22 cellular contexts compared by ENCODE assay signal in the genomic region with DNA sequence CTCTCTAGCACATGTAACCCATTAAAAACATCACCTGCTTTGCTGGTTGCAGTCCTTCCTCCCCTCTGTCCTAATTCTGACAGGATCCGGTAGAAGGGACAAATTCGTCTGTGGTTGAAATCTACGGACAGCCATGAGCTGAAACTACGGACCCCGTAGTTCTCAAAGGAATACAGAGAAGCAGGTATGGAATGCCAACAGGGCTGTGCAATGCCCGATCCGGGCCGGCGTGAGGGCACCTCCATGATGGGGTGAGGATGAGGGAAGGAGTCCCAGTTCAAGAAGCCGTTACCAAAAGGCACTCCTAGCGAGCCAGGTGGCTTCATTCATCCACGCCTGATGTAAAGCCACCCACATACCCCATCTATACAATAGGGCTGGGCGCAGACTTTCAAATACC.
DNase-seq lines count a peak whose midpoint lies in the region; ATAC-seq, FAIRE-seq and TF ChIP-seq lines count a peak whose summit lies in the region.
"Had no signal": no experiment of that assay in that cellular context is flagged by ENCODE, and none has a peak within 500 bp of the region (broad histone marks: within the 10 kb centered on the region; RNA-seq: fewer than 3 reads in every experiment).

No MANE protein-coding gene starts in this region.

- no peak for TF ChIP-seq POLR2A in GM12878 (IDR thresholded peaks at IDR 0.05; ENCODE audit: low read depth, low read length)

- H3K9me3 ChIP-seq in BLaER1, result peaks cover under 1% of the 10 kb centered on the region; the same call in 1 of the 2 replicates
- no peaks in the 10 kb centered on the region for H3K9me3 ChIP-seq in GM12878 (replicated peaks; ENCODE audit: control insufficient read depth, insufficient read depth, low read length)
- H3K9me3 ChIP-seq in lung (ENCODE audit: control insufficient read depth in 2 of 2, insufficient read depth in 1 of 2, low read length in 1 of 2), result peaks cover 0 to 6% of the 10 kb centered on the region in 2 donors
- H3K9me3 ChIP-seq in Karpas-422 (ENCODE audit: low read length), result peaks cover 23% of the 10 kb centered on the region
- H3K9me3 ChIP-seq: BE2C, Caco-2 had no signal

- RAD21 ChIA-PET in GM12878 (lab: Charles Lee; ENCODE audit: unreplicated experiment), result no interaction called here

- FAIRE-seq in GM12878 (lab: Jason Lieb, UNC), result no peak
- FAIRE-seq: A204.1, D721Med, G401.6, GM12892, GM18507 had no signal

- no peaks in the 10 kb centered on the region for H3K9me2 ChIP-seq in Karpas-422 (replicated peaks; ENCODE audit: insufficient read depth, low read length)

- CTCF ChIA-PET in GM12878 (lab: Yijun Ruan, JAX), result no interaction called here

- POLR2A ChIA-PET in GM12878 (lab: Charles Lee), result no interaction called here

- H3K27ac ChIP-seq in BLaER1 (no peak overlapping the region), GM12878 (ENCODE audit: control insufficient read depth, insufficient read depth) (no peak overlapping the region), lung (ENCODE audit: low read depth in 1 of 2, low read length in 1 of 2) (no peak overlapping the region), Karpas-422 (ENCODE audit: low read length) (no peak overlapping the region)
- H3K27ac ChIP-seq: BLaER1 treated with 17β-estradiol and CSF1 and Interleukin-3, amounts not matched to agents 10 nM and 100 nM; C4-2B had no signal

- H3K9ac ChIP-seq in BLaER1 (no peak overlapping the region), GM12878 (ENCODE audit: control insufficient read depth, insufficient read depth, low read length) (no peak overlapping the region), Karpas-422 (ENCODE audit: low read length) (no peak overlapping the region)
- H3K9ac ChIP-seq: BLaER1 treated with 17β-estradiol and CSF1 and Interleukin-3, amounts not matched to agents 10 nM and 100 nM had no signal

- no peak for TF ChIP-seq EP300 in GM12878 (IDR thresholded peaks at IDR 0.05; ENCODE audit: borderline replicate concordance in 1 of 2, control insufficient read depth in 1 of 2, low read depth in 2 of 2, low read length in 2 of 2)

- BruUV-seq in GM12878 (replicated peaks; lab: Mats Ljungman, UMichigan), result no TSS peak

- H3K27me3 ChIP-seq in BLaER1 (no peaks in the 10 kb centered on the region), GM12878 (replicated peaks in 1 of 2; ENCODE audit: control insufficient read depth in 2 of 2, insufficient read depth in 2 of 2, low read length in 1 of 2) (no peaks in the 10 kb centered on the region), lung (ENCODE audit: control insufficient read depth, insufficient read depth) (no peaks in the 10 kb centered on the region), Karpas-422 (ENCODE audit: low read length) (no peaks in the 10 kb centered on the region)
- H3K27me3 ChIP-seq: BE2C; BLaER1 treated with 17β-estradiol and CSF1 and Interleukin-3, amounts not matched to agents 10 nM and 100 nM had no signal

- no peak for TF ChIP-seq CTCF in GM12878 (IDR thresholded peaks at IDR 0.05 in 2 of 3, conservative IDR thresholded peaks at IDR 0.05 in 1 of 3; ENCODE audit: control insufficient read depth in 2 of 3, extremely low read depth in 1 of 3, insufficient read depth in 1 of 3, low read depth in 3 of 3, low read length in 3 of 3)
- TF ChIP-seq CTCF in lung (IDR thresholded peaks at IDR 0.05; ENCODE audit: control extremely low read depth, extremely low read depth), result no peak

- H3K4me1 ChIP-seq in BLaER1 (peaks cover 6% of the 10 kb centered on the region; the same call in 1 of the 2 replicates), GM12878 (ENCODE audit: control insufficient read depth, insufficient read depth, low read length) (no peaks in the 10 kb centered on the region), lung (ENCODE audit: control insufficient read depth in 2 of 2, insufficient read depth in 2 of 2, low read length in 2 of 2) (no peaks in the 10 kb centered on the region), Karpas-422 (ENCODE audit: low read length) (no peaks in the 10 kb centered on the region)
- H3K4me1 ChIP-seq: BE2C, Caco-2 had no signal

- no peak for TF ChIP-seq RAD21 in GM12878 (IDR thresholded peaks at IDR 0.05; ENCODE audit: insufficient read depth, low read depth, low read length)

- H3K79me2 ChIP-seq in GM12878 (ENCODE audit: control insufficient read depth, insufficient read depth, low read length), result no peaks in the 10 kb centered on the region
- H3K79me2 ChIP-seq in Karpas-422 (ENCODE audit: low read length), result no peaks in the 10 kb centered on the region

- SMC1A ChIA-PET in GM12878 (lab: Charles Lee; ENCODE audit: uncharacterized antibody, unreplicated experiment), result no interaction called here

- no peak overlapping the region for H3K4me3 ChIP-seq in BLaER1
- no peak overlapping the region for H3K4me3 ChIP-seq in GM12878
- H3K4me3 ChIP-seq in lung, result no peak overlapping the region
- H3K4me3 ChIP-seq in Karpas-422 (ENCODE audit: low read length), result no peak overlapping the region
- H3K4me3 ChIP-seq: BLaER1 treated with 17β-estradiol and CSF1 and Interleukin-3, amounts not matched to agents 10 nM and 100 nM had no signal

- H2AFZ ChIP-seq in GM12878 (ENCODE audit: control insufficient read depth, low read depth, low read length) (no peak overlapping the region), Karpas-422 (ENCODE audit: low read length) (no peak overlapping the region)

- intact Hi-C loops in GM12878 (cut with micrococcal nuclease; ENCODE audit: unreplicated experiment), result no loop called here

- in situ Hi-C loops in GM12878 (cut with MboI), result no loop called here

- no peak for ATAC-seq in GM12878
- no peak for ATAC-seq in lung (ENCODE audit: insufficient read depth, low FRiP score)
- ATAC-seq: CD8-positive, alpha-beta T cell had no signal

- H4K20me1 ChIP-seq in BLaER1, result no peaks in the 10 kb centered on the region
- no peaks in the 10 kb centered on the region for H4K20me1 ChIP-seq in GM12878 (ENCODE audit: control insufficient read depth, insufficient read depth)
- H4K20me1 ChIP-seq in Karpas-422 (ENCODE audit: insufficient read depth, low read depth, low read length), result no peaks in the 10 kb centered on the region
- H4K20me1 ChIP-seq: BLaER1 treated with 17β-estradiol and CSF1 and Interleukin-3, amounts not matched to agents 10 nM and 100 nM had no signal

- no peaks in the 10 kb centered on the region for H3K36me3 ChIP-seq in BLaER1
- no peaks in the 10 kb centered on the region for H3K36me3 ChIP-seq in GM12878 (ENCODE audit: control insufficient read depth in 2 of 2, insufficient read depth in 2 of 2, low read length in 1 of 2)
- no peaks in the 10 kb centered on the region for H3K36me3 ChIP-seq in lung (ENCODE audit: control insufficient read depth in 2 of 2, insufficient read depth in 2 of 2, low read length in 2 of 2)
- H3K36me3 ChIP-seq in Karpas-422 (ENCODE audit: insufficient read depth, low read length), result no peaks in the 10 kb centered on the region
- H3K36me3 ChIP-seq: BE2C; BLaER1 treated with 17β-estradiol and CSF1 and Interleukin-3, amounts not matched to agents 10 nM and 100 nM had no signal

- no peak for DNase-seq in GM12878 (ENCODE audit: low read depth, low spot score)
- peak; percentile 7 for DNase-seq in lung (ENCODE audit: low spot score)
- DNase-seq in NCI-H2171 (lab: John Stamatoyannopoulos, UW), result no peak
- DNase-seq in NCI-H146 (lab: John Stamatoyannopoulos, UW), result no peak
- no peak for DNase-seq in Karpas-422
- DNase-seq: 8988T; ACHN; BE2C; Caco-2; Calu3; CD4-positive, alpha-beta T cell; CD8-positive, alpha-beta T cell; DMS79 treated with DMSO at 0.1 percent for 48 hours; GF-D8 had no signal

- 49% methylated on average over 13 of the region's 13 CpGs for WGBS in GM12878 (ENCODE audit: insufficient coverage, insufficient replicate concordance, low lambda C conversion rate, missing lambda C conversion rate)
- 95 to 96% methylated on average over 13 of the region's 13 CpGs for WGBS in lung, 2 donors

- H3K4me2 ChIP-seq in BLaER1 (0 out of 2 replicates have a peak overlapping the region, but pooled peaks have one; percentile 22), GM12878 (ENCODE audit: control insufficient read depth, insufficient read depth) (no peak overlapping the region), Karpas-422 (ENCODE audit: low read depth, low read length, poor library complexity, severe bottlenecking) (no peak overlapping the region)

TF ChIP-seq in GM12878, 131 proteins besides CTCF, POLR2A, EP300 and RAD21:
- no peak for TF ChIP-seq FOXK2 (IDR thresholded peaks at IDR 0.05)
- 0 out of 2 replicates have a peak, but pooled peaks have one; percentile 3 for TF ChIP-seq RUNX3 (IDR thresholded peaks at IDR 0.05; ENCODE audit: low read length)
